Comparison of ENCODE assay signal across 8 cellular contexts in genomic region chr11:75350743-75351540, GRCh38. TPM values are rescaled to one million over a fixed set of nuclear protein-coding genes. Genes with fewer than 3 reads are reported as not detected.
DNase-seq lines count a peak whose midpoint lies in the region; ATAC-seq and TF ChIP-seq lines count a peak whose summit lies in the region.

No MANE protein-coding gene starts in this region.

- in situ Hi-C loops in ACHN (cut with HindIII; ENCODE audit: low pct_ligation_motif_present, low pct_unique_long_range_greater_than_20kb, low sequenced_read_pairs): no loop called here

- no peaks in the 10 kb centered on the region for H3K79me2 ChIP-seq in ACC112 (ENCODE audit: control insufficient read depth, insufficient read depth, low read length, unreplicated experiment)

- peak overlapping the region; percentile 94 for H2AFZ ChIP-seq in ACC112 (ENCODE audit: low read length, unreplicated experiment)

- H3K36me3 ChIP-seq in ACC112 (ENCODE audit: insufficient read depth, low read length): no peaks in the 10 kb centered on the region

- peak; percentile 10 for TF ChIP-seq CTCF in HFF-Myc (IDR thresholded peaks at IDR 0.05; ENCODE audit: low read depth, low read length, missing control alignments)
- TF ChIP-seq CTCF in cardiac fibroblast (IDR thresholded peaks at IDR 0.05; ENCODE audit: low read depth, low read length): no peak

- DNase-seq in HFF-Myc (ENCODE audit: extremely low read depth, low read depth) (no peak), T-helper 9 cell (peak; percentile 27), cardiac fibroblast (ENCODE audit: low read depth in 2 of 2) (peak in 1 of 2 donors; percentile 33), left colon (peak; percentile 69), ACHN (no peak), glomerular visceral epithelial cell (ENCODE audit: extremely low spot score) (no peak)
- DNase-seq in stimulated activated CD4-positive, alpha-beta T cell treated with anti-CD3 and anti-CD28 coated beads, TNF-alpha, amount 100 ng/mL, for 24 hours (ENCODE audit: low read depth in 3 of 3): peak in 2 of 3 experiments; percentile 7 to 37

- intact Hi-C loops in left colon (cut with DNase I, micrococcal nuclease): no loop called here

- H3K4me1 ChIP-seq in ACC112 (ENCODE audit: control insufficient read depth, insufficient read depth, low read length, unreplicated experiment): peaks cover 38% of the 10 kb centered on the region

- peak overlapping the region; percentile 93 for H3K4me3 ChIP-seq in ACC112 (ENCODE audit: low read depth, low read length)
- peak overlapping the region; percentile 72 for H3K4me3 ChIP-seq in HFF-Myc (replicated peaks; ENCODE audit: low read depth, low read length)
- peak overlapping the region; percentile 53 to 61 for H3K4me3 ChIP-seq in cardiac fibroblast (replicated peaks in 1 of 2; ENCODE audit: low read depth in 2 of 2, low read length in 2 of 2)

- no peaks in the 10 kb centered on the region for H3K27me3 ChIP-seq in ACC112 (ENCODE audit: insufficient read depth, low read length)

- ATAC-seq in left colon: peak; percentile 42

- H3K27ac ChIP-seq in ACC112 (ENCODE audit: low read depth, low read length): no peak overlapping the region

RNA-seq across cellular contexts. Expression of gene ARRB1, which starts 0.5 kb away (rescaled TPM):
- 10 to 100 TPM; 80.5 to 95.4 TPM for total RNA-seq in left colon

RNA-seq across cellular contexts. Expression of gene RPS3, which starts 48.4 kb away (rescaled TPM):
- total RNA-seq in left colon: 1,000 to 10,000 TPM; 1,894 to 1,934 TPM

Comparison
In these comparisons a context has a peak if more than half of its experiments do, and no peak if none do; other contexts are left out.
1. DNase-seq: peak in T-helper 9 cell (single experiment), left colon (2 of 2) and stimulated activated CD4-positive, alpha-beta T cell treated with anti-CD3 and anti-CD28 coated beads, TNF-alpha, amount 100 ng/mL, for 24 hours (2 of 3); none in HFF-Myc (single experiment), ACHN (single experiment) and glomerular visceral epithelial cell (single experiment).
2. Peak in every context shown above with its lines, with median percentiles within 50 percentile points of each other: H3K4me3 ChIP-seq.